8 cellular contexts compared by ENCODE assay signal in genomic region chr2:15560988-15561573, GRCh38. TPM values are rescaled to one million over a fixed set of nuclear protein-coding genes. Genes with fewer than 3 reads are reported as not detected.
DNase-seq lines count a peak whose midpoint lies in the region; ATAC-seq and TF ChIP-seq lines count a peak whose summit lies in the region.

Gene NBAS (minus strand): TSS chr2:15561334. CDS start chr2:15561304, 30 bp downstream.

- peak; percentile 86 for DNase-seq in GM10248 (ENCODE audit: extremely low spot score)
- peak; percentile 65 for DNase-seq in NCI-H1092 (lab: John Stamatoyannopoulos, UW)
- DNase-seq in activated naive CD8-positive, alpha-beta T cell treated with anti-CD3 and anti-CD28 coated beads for 36 hours: peak; percentile 78
- peak; percentile 79 to 95 (median 88) for DNase-seq in head of caudate nucleus
- DNase-seq in osteocyte (ENCODE audit: extremely low spot score, unreplicated experiment): peak; percentile 89
- peak; percentile 49 for DNase-seq in thoracic aorta (ENCODE audit: low spot score)

- peak within 1 kb of the TSS; percentile 95 for H3K27ac Mint-ChIP-seq in activated naive CD8-positive, alpha-beta T cell treated with anti-CD3 and anti-CD28 coated beads for 36 hours
- H3K27ac Mint-ChIP-seq in osteocyte (ENCODE audit: unreplicated experiment): peak within 1 kb of the TSS; percentile 99

- intact Hi-C loops in head of caudate nucleus (cut with DNase I): no loop called here

- H3K79me2 ChIP-seq in SU-DHL-6 (ENCODE audit: insufficient read depth, low read length): peaks cover 12% of the 10 kb centered on the region; the same call in 1 of the 2 replicates

- no peaks in the 10 kb centered on the region for H3K27me3 ChIP-seq in SU-DHL-6 (ENCODE audit: low read length)
- no peaks in the 10 kb centered on the region for H3K27me3 ChIP-seq in thoracic aorta (replicated peaks; ENCODE audit: insufficient read depth)

- no peaks in the 10 kb centered on the region for H3K36me3 Mint-ChIP-seq in activated naive CD8-positive, alpha-beta T cell treated with anti-CD3 and anti-CD28 coated beads for 36 hours
- H3K36me3 Mint-ChIP-seq in osteocyte (ENCODE audit: unreplicated experiment): no peaks in the 10 kb centered on the region

- H3K9me3 ChIP-seq in SU-DHL-6 (ENCODE audit: insufficient read depth, low read length) (no peaks in the 10 kb centered on the region), thoracic aorta (no peaks in the 10 kb centered on the region)

- H3K4me2 ChIP-seq in SU-DHL-6 (ENCODE audit: low read depth, low read length, poor library complexity, severe bottlenecking): peak within 1 kb of the TSS; percentile 86

- H2AFZ ChIP-seq in SU-DHL-6 (ENCODE audit: low read depth, low read length, severe bottlenecking): peak within 1 kb of the TSS; percentile 94

- peak within 1 kb of the TSS; percentile 8; the same call in 1 of the 2 replicates for H3K27ac ChIP-seq in SU-DHL-6 (ENCODE audit: low read depth, low read length)
- H3K27ac ChIP-seq in thoracic aorta: peak within 1 kb of the TSS; percentile 64 to 75

- peak; percentile 91 for ATAC-seq in HG02588 (IDR thresholded peaks at IDR 0.05; ENCODE audit: unreplicated experiment)
- ATAC-seq in thoracic aorta (ENCODE audit: insufficient number of reproducible peaks, low FRiP score, low read depth): peak; percentile 69

- peak within 1 kb of the TSS; percentile 69 for H3K9ac ChIP-seq in SU-DHL-6 (ENCODE audit: low read length)

- POLR2A ChIA-PET in GM10248 (lab: Yijun Ruan, JAX): interaction anchor here (0.8 kb wide), 1 partner anchor 49 kb away, joined by 3 read pairs; no protein-coding TSS in a partner anchor

- no peaks in the 10 kb centered on the region for H3F3A ChIP-seq in SU-DHL-6 (ENCODE audit: insufficient read depth)

- CTCF ChIA-PET in GM10248 (lab: Yijun Ruan, JAX): interaction anchor here (0.8 to 4.4 kb wide), 6 partner anchors 9 to 24 kb away, joined by 3 to 28 read pairs (median 6); no protein-coding TSS in a partner anchor

- H3K4me3 ChIP-seq in SU-DHL-6 (ENCODE audit: insufficient read depth, low read length, poor library complexity, severe bottlenecking) (peak within 1 kb of the TSS; percentile 93), thoracic aorta (peak within 1 kb of the TSS; percentile 98)

- no peaks in the 10 kb centered on the region for H3K36me3 ChIP-seq in SU-DHL-6 (ENCODE audit: low read length)
- no peaks in the 10 kb centered on the region for H3K36me3 ChIP-seq in thoracic aorta

- peaks cover 10 to 14% of the 10 kb centered on the region in 2 donors for H3K4me1 ChIP-seq in thoracic aorta (ENCODE audit: control insufficient read depth in 1 of 2, low read depth in 2 of 2)

- H3K4me3 Mint-ChIP-seq in activated naive CD8-positive, alpha-beta T cell treated with anti-CD3 and anti-CD28 coated beads for 36 hours: peak within 1 kb of the TSS; percentile 98
- peak within 1 kb of the TSS; percentile 99 for H3K4me3 Mint-ChIP-seq in osteocyte (ENCODE audit: unreplicated experiment)

- no peaks in the 10 kb centered on the region for H3K9me2 ChIP-seq in SU-DHL-6 (replicated peaks; ENCODE audit: insufficient read depth, low read length)

- no peaks in the 10 kb centered on the region for H3K9me3 Mint-ChIP-seq in activated naive CD8-positive, alpha-beta T cell treated with anti-CD3 and anti-CD28 coated beads for 36 hours
- no peaks in the 10 kb centered on the region for H3K9me3 Mint-ChIP-seq in osteocyte (ENCODE audit: unreplicated experiment)

- TF ChIP-seq CTCF in GM10248 (IDR thresholded peaks at IDR 0.05; ENCODE audit: control extremely low read depth, extremely low read depth, low read depth, missing control alignments): no peak
- TF ChIP-seq CTCF in SU-DHL-6 (IDR thresholded peaks at IDR 0.05; ENCODE audit: insufficient read depth, low read length, poor library complexity, severe bottlenecking): no peak
- TF ChIP-seq CTCF in osteocyte (IDR thresholded peaks at IDR 0.05): no peak
- no peak for TF ChIP-seq CTCF in thoracic aorta (IDR thresholded peaks at IDR 0.05)

- H3K4me1 Mint-ChIP-seq in activated naive CD8-positive, alpha-beta T cell treated with anti-CD3 and anti-CD28 coated beads for 36 hours: peaks cover 19% of the 10 kb centered on the region
- H3K4me1 Mint-ChIP-seq in osteocyte (ENCODE audit: unreplicated experiment): peaks cover 25% of the 10 kb centered on the region

- peaks cover 4% of the 10 kb centered on the region for H3K27me3 Mint-ChIP-seq in activated naive CD8-positive, alpha-beta T cell treated with anti-CD3 and anti-CD28 coated beads for 36 hours
- H3K27me3 Mint-ChIP-seq in osteocyte (ENCODE audit: unreplicated experiment): peaks cover 10% of the 10 kb centered on the region

- no peaks in the 10 kb centered on the region for H4K20me1 ChIP-seq in SU-DHL-6 (ENCODE audit: low read depth, low read length)

RNA-seq across cellular contexts. Expression of gene NBAS, which starts in this region (rescaled TPM):
- total RNA-seq in activated naive CD8-positive, alpha-beta T cell treated with anti-CD3 and anti-CD28 coated beads for 36 hours: 10 to 100 TPM; 34.1 to 38.2 TPM
- total RNA-seq in osteocyte (43.6 and 48.8 TPM in 2 replicates), thoracic aorta (10 to 100 TPM; 31.5 to 32.0 TPM)

Comparison
In these comparisons a context has a peak if more than half of its experiments do, and no peak if none do; other contexts are left out.
1. Peak in every context shown above with its lines: DNase-seq, ATAC-seq, H3K4me3 ChIP-seq and H3K27ac ChIP-seq.